ENCODE assay signal across 34 cellular contexts in the genomic region with DNA sequence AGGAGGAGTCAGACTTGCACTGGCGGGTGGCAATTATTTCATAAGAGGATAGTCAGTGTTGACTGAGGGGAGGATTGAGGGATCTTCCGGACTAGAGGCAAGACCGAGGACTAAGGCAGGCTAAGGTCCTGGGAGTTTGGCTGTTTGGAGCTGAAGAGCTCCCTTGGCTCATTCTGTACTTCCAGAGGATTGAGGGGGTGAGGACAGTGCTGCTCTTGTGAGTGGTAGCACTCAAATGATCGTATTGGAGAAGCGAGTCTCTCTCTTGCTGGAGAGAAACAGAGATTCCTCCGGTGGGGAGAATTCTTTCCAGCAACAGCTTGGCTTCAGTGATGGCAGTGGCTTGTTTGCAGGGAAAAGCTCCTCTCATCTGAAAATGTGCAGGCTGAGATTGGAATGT.
"Had no signal": no experiment of that assay in that cellular context is flagged by ENCODE, and none has a peak within 500 bp of the region (broad histone marks: within the 10 kb centered on the region; RNA-seq: fewer than 3 reads in every experiment).

No MANE protein-coding gene starts in this region.

- H3K27me3 ChIP-seq: MG63 had no signal

- H3K9me3 ChIP-seq: MG63 had no signal

- DNase-seq: Karpas-422, Kasumi-1, MG63, MM.1S, MV-4-11, NCI-H1048, NCI-H1092, NCI-H1092 treated with DMSO at 0.1 percent for 48 hours, NCI-H1105, NCI-H1105 treated with DMSO at 0.1 percent for 48 hours, NCI-H1417, NCI-H1417 treated with DMSO at 0.1 percent for 48 hours, NCI-H1436, NCI-H1436 treated with DMSO at 0.1 percent for 48 hours, NCI-H146, NCI-H1694, NCI-H1694 treated with DMSO at 0.1 percent for 48 hours, NCI-H187, NCI-H187 treated with DMSO at 0.1 percent for 48 hours, NCI-H1930, NCI-H2029, NCI-H2029 treated with DMSO at 0.1 percent for 48 hours, NCI-H2081, NCI-H2081 treated with DMSO at 0.1 percent for 48 hours, NCI-H2171, NCI-H2171 treated with DMSO at 0.1 percent for 48 hours, NCI-H2227 treated with DMSO at 0.1 percent for 48 hours, NCI-H226, NCI-H345, NCI-H446, NCI-H446 treated with DMSO at 0.1 percent for 48 hours, NCI-H510A, NCI-H510A treated with DMSO at 0.1 percent for 48 hours, NCI-H524 had no signal

- H3K36me3 ChIP-seq: MG63 had no signal

- H3K4me3 ChIP-seq: MG63 had no signal
